ENCODE assay signal across 1 cellular context in the genomic region with DNA sequence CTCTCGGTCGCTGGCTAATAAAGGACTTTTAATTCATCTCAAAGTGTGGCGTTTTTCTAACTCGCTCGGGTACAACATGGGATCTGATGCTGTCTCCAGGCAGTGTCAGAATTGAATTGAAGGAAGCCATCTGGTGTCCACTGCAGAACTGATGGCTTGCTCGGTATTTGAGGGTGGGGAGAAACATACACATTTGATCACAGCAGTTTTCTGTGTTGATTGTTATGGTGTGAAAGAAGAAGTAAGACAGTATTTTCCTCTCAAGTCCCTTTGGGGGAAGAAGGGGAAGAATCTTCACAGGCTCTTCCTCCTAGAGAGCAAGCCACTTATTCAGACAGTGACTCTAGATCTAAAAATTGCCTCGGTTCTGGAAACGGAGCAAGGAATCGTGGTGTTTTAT.
TF ChIP-seq lines count a peak whose summit lies in the region.

No MANE protein-coding gene starts in this region.

TF ChIP-seq in GM23338, 12 proteins besides CTCF, POLR2A, EP300 and RAD21 (continued from another document):
- TF ChIP-seq REST (IDR thresholded peaks at IDR 0.05; ENCODE audit: unreplicated experiment) = no peak
